ENCODE assay signal across 30 cellular contexts in the genomic region with DNA sequence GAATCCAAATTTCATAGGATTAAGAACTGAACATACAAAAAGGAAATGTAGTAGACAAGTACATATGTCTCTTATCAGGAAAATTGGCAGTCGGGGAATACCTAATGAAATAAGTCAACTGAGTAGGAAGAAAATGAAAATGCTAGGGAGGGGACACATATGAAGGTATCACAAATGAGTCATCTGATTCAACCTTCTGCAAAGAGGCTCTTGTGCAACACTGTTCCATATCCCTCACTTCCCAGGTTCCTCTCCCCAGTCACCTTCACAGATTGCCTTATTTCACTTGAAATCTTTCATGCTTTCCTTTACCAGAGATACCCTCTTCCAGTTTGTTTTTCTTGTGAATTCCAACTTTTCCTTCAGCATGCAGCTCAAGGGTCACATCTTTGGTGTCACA.
DNase-seq lines count a peak whose midpoint lies in the region; ATAC-seq and TF ChIP-seq lines count a peak whose summit lies in the region.
"Had no signal": no experiment of that assay in that cellular context is flagged by ENCODE, and none has a peak within 500 bp of the region (broad histone marks: within the 10 kb centered on the region; RNA-seq: fewer than 3 reads in every experiment).

No MANE protein-coding gene starts in this region.

- in situ Hi-C loops in G401 (cut with HindIII; ENCODE audit: low sequenced_read_pairs), result no loop called here

- peak overlapping the region; percentile 11 for H3K27ac Mint-ChIP-seq in activated T-cell treated with anti-CD3 and anti-CD28 coated beads, Interleukin-2, amount 50 U/mL, for 72 hours
- H3K27ac Mint-ChIP-seq in activated naive CD8-positive, alpha-beta T cell treated with anti-CD3 and anti-CD28 coated beads for 36 hours, result peak overlapping the region; percentile 86
- H3K27ac Mint-ChIP-seq: immature natural killer cell, T-helper 17 cell had no signal

- peaks cover 21 to 33% of the 10 kb centered on the region in 2 donors for H3K36me3 Mint-ChIP-seq in activated T-cell treated with anti-CD3 and anti-CD28 coated beads, Interleukin-2, amount 50 U/mL, for 72 hours (ENCODE audit: insufficient read depth in 2 of 2)
- peaks cover 64% of the 10 kb centered on the region for H3K36me3 Mint-ChIP-seq in activated naive CD8-positive, alpha-beta T cell treated with anti-CD3 and anti-CD28 coated beads for 36 hours

- DNase-seq in activated T-cell treated with anti-CD3 and anti-CD28 coated beads, Interleukin-2, amount 50 U/mL, for 72 hours, result no peak
- no peak for DNase-seq in activated T-cell treated with anti-CD3 and anti-CD28 coated beads, Interleukin-2, amount 50 U/mL, for 1 hour
- DNase-seq in HT1080 (ENCODE audit: low read depth) (peak; percentile 21), fibroblast of pulmonary artery (ENCODE audit: low read depth) (peak; percentile 33), G401 (ENCODE audit: low spot score) (no peak), T-helper 2 cell (no peak), HK-2 (ENCODE audit: unreplicated experiment) (no peak)
- DNase-seq in activated naive CD8-positive, alpha-beta T cell treated with anti-CD3 and anti-CD28 coated beads for 36 hours, result no peak
- DNase-seq: ACHN; activated CD4-positive, alpha-beta T cell treated with anti-CD3 and anti-CD28 coated beads for 4 hours; activated effector memory CD4-positive, alpha-beta T cell treated with Interleukin-2 at 50 U/mL for 16 hours; aorta; dermis blood vessel endothelial cell; DMS79; esophagus squamous epithelium; GF-D8; hypothalamus; immature natural killer cell; mesenchymal stem cell; MM.1S; NCI-H1436 treated with DMSO at 0.1 percent for 48 hours; NCI-H446 treated with DMSO at 0.1 percent for 48 hours; posterior cingulate gyrus; right lobe of liver; stimulated activated CD4-positive, alpha-beta T cell treated with anti-CD3 and anti-CD28 coated beads, Interleukin-2, amount 100 ng/mL, for 48 hours; T-helper 17 cell; upper lobe of left lung had no signal

- H3K4me3 Mint-ChIP-seq in activated T-cell treated with anti-CD3 and anti-CD28 coated beads, Interleukin-2, amount 50 U/mL, for 72 hours, result peak overlapping the region; percentile 48 to 58
- peak overlapping the region; percentile 6 for H3K4me3 Mint-ChIP-seq in activated naive CD8-positive, alpha-beta T cell treated with anti-CD3 and anti-CD28 coated beads for 36 hours
- H3K4me3 Mint-ChIP-seq: central memory CD8-positive, alpha-beta T cell; immature natural killer cell; T-helper 17 cell had no signal

- peaks cover 7 to 8% of the 10 kb centered on the region in 2 donors for H3K9me3 Mint-ChIP-seq in activated T-cell treated with anti-CD3 and anti-CD28 coated beads, Interleukin-2, amount 50 U/mL, for 72 hours
- H3K9me3 Mint-ChIP-seq in activated naive CD8-positive, alpha-beta T cell treated with anti-CD3 and anti-CD28 coated beads for 36 hours, result peaks cover 28% of the 10 kb centered on the region
- H3K9me3 Mint-ChIP-seq: central memory CD8-positive, alpha-beta T cell; immature natural killer cell had no signal

- ATAC-seq in activated T-cell treated with anti-CD3 and anti-CD28 coated beads, Interleukin-2, amount 50 U/mL, for 72 hours (replicated peaks in 1 of 2), result no peak
- ATAC-seq: SK-N-SH treated with all-trans-retinoic acid at 6 μM for 48 hours, T-helper 17 cell had no signal

- H3K4me1 Mint-ChIP-seq in activated T-cell treated with anti-CD3 and anti-CD28 coated beads, Interleukin-2, amount 50 U/mL, for 72 hours (ENCODE audit: low read depth), result peaks cover 50% of the 10 kb centered on the region
- peaks cover 48% of the 10 kb centered on the region for H3K4me1 Mint-ChIP-seq in activated naive CD8-positive, alpha-beta T cell treated with anti-CD3 and anti-CD28 coated beads for 36 hours

- H3K4me3 ChIP-seq in fibroblast of pulmonary artery (replicated peaks; ENCODE audit: low read depth, low read length), result no peak overlapping the region
- H3K4me3 ChIP-seq: esophagus squamous epithelium, HAP-1, right lobe of liver, upper lobe of left lung had no signal

- no peaks in the 10 kb centered on the region for H3K27me3 Mint-ChIP-seq in activated T-cell treated with anti-CD3 and anti-CD28 coated beads, Interleukin-2, amount 50 U/mL, for 72 hours (ENCODE audit: low read depth)
- H3K27me3 Mint-ChIP-seq in activated naive CD8-positive, alpha-beta T cell treated with anti-CD3 and anti-CD28 coated beads for 36 hours, result no peaks in the 10 kb centered on the region
- H3K27me3 Mint-ChIP-seq: central memory CD8-positive, alpha-beta T cell; T-helper 17 cell had no signal

- no peak for TF ChIP-seq CTCF in fibroblast of pulmonary artery (IDR thresholded peaks at IDR 0.05; ENCODE audit: low read length, missing control alignments)

Comparison
In these comparisons a context has a peak if more than half of its experiments do, and no peak if none do; other contexts are left out.
1. DNase-seq: peak in HT1080 (single experiment) and fibroblast of pulmonary artery (single experiment); none in activated T-cell treated with anti-CD3 and anti-CD28 coated beads, Interleukin-2, amount 50 U/mL, for 72 hours (0 of 2), activated T-cell treated with anti-CD3 and anti-CD28 coated beads, Interleukin-2, amount 50 U/mL, for 1 hour (single experiment), activated naive CD8-positive, alpha-beta T cell treated with anti-CD3 and anti-CD28 coated beads for 36 hours (single experiment), G401 (single experiment), T-helper 2 cell (0 of 5) and HK-2 (single experiment).